11 cellular contexts compared by ENCODE assay signal in the genomic region with DNA sequence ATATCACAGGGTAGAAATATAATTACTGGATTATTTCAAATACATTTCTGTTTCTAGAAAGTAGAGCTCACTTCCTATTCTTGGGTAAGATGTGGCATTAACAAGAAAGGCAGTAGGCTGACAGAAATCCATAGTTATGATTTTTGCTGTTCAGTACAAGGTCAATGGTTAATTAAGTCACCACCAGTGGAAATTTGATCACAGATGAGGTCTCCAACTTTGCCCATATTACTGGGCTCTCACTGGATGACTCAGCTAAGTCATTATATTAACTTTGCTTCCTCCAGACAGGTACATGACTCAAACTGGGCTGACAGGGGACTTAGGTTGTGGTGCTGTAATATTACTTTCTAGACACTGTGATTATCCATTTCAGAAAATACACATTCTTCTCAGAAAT.
DNase-seq lines count a peak whose midpoint lies in the region; ATAC-seq and TF ChIP-seq lines count a peak whose summit lies in the region.
"Had no signal": no experiment of that assay in that cellular context is flagged by ENCODE, and none has a peak within 500 bp of the region (broad histone marks: within the 10 kb centered on the region; RNA-seq: fewer than 3 reads in every experiment).

No MANE protein-coding gene starts in this region.

- no peaks in the 10 kb centered on the region for H3K36me3 ChIP-seq in HUES48 (ENCODE audit: control insufficient read depth, insufficient read depth, low read length)
- H3K36me3 ChIP-seq in endodermal cell (ENCODE audit: control insufficient read depth, insufficient read depth, low read length): no peaks in the 10 kb centered on the region
- H3K36me3 ChIP-seq: ascending aorta had no signal

- DNase-seq in retinal pigment epithelial cell (ENCODE audit: low read depth): peak; percentile 76
- no peak for DNase-seq in left cardiac atrium
- no peak for DNase-seq in endodermal cell
- no peak for DNase-seq in GM19238 (ENCODE audit: insufficient read length, low spot score)
- DNase-seq: COR-L47, NCI-H1436, nephron progenitor cell had no signal

- no peaks in the 10 kb centered on the region for H3K27me3 Mint-ChIP-seq in endodermal cell (ENCODE audit: insufficient read depth)

- ATAC-seq in GM19395 (IDR thresholded peaks at IDR 0.05; ENCODE audit: unreplicated experiment): peak; percentile 82
- peak; percentile 68 for ATAC-seq in HG02870 (IDR thresholded peaks at IDR 0.05; ENCODE audit: unreplicated experiment)
- no peak for ATAC-seq in left cardiac atrium

- no peak overlapping the region for H3K4me3 ChIP-seq in HUES48 (ENCODE audit: low read depth, low read length)
- H3K4me3 ChIP-seq in retinal pigment epithelial cell (ENCODE audit: low read length): no peak overlapping the region
- H3K4me3 ChIP-seq in endodermal cell (ENCODE audit: low read length): no peak overlapping the region
- H3K4me3 ChIP-seq: ascending aorta had no signal

- H3K9me3 Mint-ChIP-seq in endodermal cell: peaks cover 4% of the 10 kb centered on the region
- H3K9me3 Mint-ChIP-seq: nephron progenitor cell had no signal

- no peak overlapping the region for H3K4me3 Mint-ChIP-seq in endodermal cell
- H3K4me3 Mint-ChIP-seq: nephron progenitor cell had no signal

- TF ChIP-seq CTCF in retinal pigment epithelial cell (conservative IDR thresholded peaks at IDR 0.05; ENCODE audit: low read depth, low read length) (no peak), endodermal cell (conservative IDR thresholded peaks at IDR 0.05) (no peak)

- H3K27me3 ChIP-seq in HUES48 (ENCODE audit: control insufficient read depth, insufficient read depth, low read length) (no peaks in the 10 kb centered on the region), endodermal cell (ENCODE audit: control insufficient read depth, insufficient read depth, low read length, poor library complexity, severe bottlenecking) (no peaks in the 10 kb centered on the region)
- H3K27me3 ChIP-seq: ascending aorta had no signal

- H3K9me3 ChIP-seq in HUES48 (ENCODE audit: control insufficient read depth, insufficient read depth, low read length) (no peaks in the 10 kb centered on the region), endodermal cell (ENCODE audit: control insufficient read depth, low read length) (no peaks in the 10 kb centered on the region)
- H3K9me3 ChIP-seq: ascending aorta had no signal

- no peak overlapping the region for H3K27ac ChIP-seq in HUES48 (ENCODE audit: low read depth, low read length)
- H3K27ac ChIP-seq in endodermal cell (ENCODE audit: low read depth, low read length): no peak overlapping the region
- H3K27ac ChIP-seq: ascending aorta had no signal

- no peak overlapping the region for H3K27ac Mint-ChIP-seq in endodermal cell
- H3K27ac Mint-ChIP-seq: nephron progenitor cell had no signal

- H3K9ac ChIP-seq in HUES48 (ENCODE audit: low read depth, low read length): 0 out of 2 replicates have a peak overlapping the region, but pooled peaks have one; percentile 10
- H3K9ac ChIP-seq in endodermal cell (ENCODE audit: extremely low read depth, low read length, poor library complexity, severe bottlenecking): no peak overlapping the region

- H3K4me1 Mint-ChIP-seq in endodermal cell: peaks cover 15% of the 10 kb centered on the region
- H3K4me1 Mint-ChIP-seq: nephron progenitor cell had no signal

- intact Hi-C loops in left cardiac atrium (cut with DNase I): no loop called here

- peaks cover 10% of the 10 kb centered on the region for H3K4me1 ChIP-seq in HUES48 (ENCODE audit: control insufficient read depth, insufficient read depth, low read length)
- H3K4me1 ChIP-seq in endodermal cell (ENCODE audit: control insufficient read depth, insufficient read depth, low read length): no peaks in the 10 kb centered on the region
- H3K4me1 ChIP-seq: ascending aorta had no signal

- no peaks in the 10 kb centered on the region for H3K36me3 Mint-ChIP-seq in endodermal cell (ENCODE audit: low read depth)

Comparison
In these comparisons a context has a peak if more than half of its experiments do, and no peak if none do; other contexts are left out.
1. ATAC-seq: peak in GM19395 (single experiment) and HG02870 (single experiment); none in left cardiac atrium (0 of 2).